ENCODE assay signal across 11 cellular contexts in the genomic region with DNA sequence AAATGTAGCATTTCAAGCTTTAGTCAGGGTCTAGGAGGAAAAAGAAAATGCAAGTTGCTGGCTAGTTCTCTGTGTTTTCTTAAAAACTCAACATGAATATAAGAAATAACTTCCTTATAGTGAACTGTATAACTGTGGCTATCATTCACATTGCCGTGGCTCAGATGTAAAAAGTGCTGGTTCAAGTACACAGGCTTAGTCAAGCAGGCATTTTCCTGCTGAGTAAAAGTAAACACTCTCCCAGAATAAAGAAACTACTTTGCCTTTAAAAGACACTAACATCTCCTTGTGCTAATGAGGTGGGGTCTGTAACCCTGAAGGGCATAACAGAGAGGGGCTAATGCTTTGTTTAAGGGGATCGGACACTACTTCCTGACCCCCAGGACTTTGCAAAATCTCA. TPM values are rescaled to one million over a fixed set of nuclear protein-coding genes. Genes with fewer than 3 reads are reported as not detected.
DNase-seq lines count a peak whose midpoint lies in the region; ATAC-seq, FAIRE-seq and TF ChIP-seq lines count a peak whose summit lies in the region.
"Had no signal": no experiment of that assay in that cellular context is flagged by ENCODE, and none has a peak within 500 bp of the region (broad histone marks: within the 10 kb centered on the region; RNA-seq: fewer than 3 reads in every experiment).

No MANE protein-coding gene starts in this region.

- H3K4me2 ChIP-seq in HepG2 (ENCODE audit: low read depth, low read length), result peak overlapping the region; percentile 97

- POLR2A ChIA-PET in HepG2 (lab: Yijun Ruan, JAX), result interaction anchor here (1.2 to 1.7 kb wide), 3 partner anchors 12 to 48 kb away, joined by 4 to 10 read pairs (median 5); partner anchors contain the start of gene NELFCD

- H3K4me3 ChIP-seq in HepG2 (replicated peaks in 1 of 3; ENCODE audit: insufficient read depth in 1 of 3, low read depth in 2 of 3, low read length in 3 of 3), result peak overlapping the region; percentile 19 to 39 (median 36); a peak in 5 of 6 replicates
- H3K4me3 ChIP-seq in right lobe of liver, result no peak overlapping the region
- H3K4me3 ChIP-seq in kidney epithelial cell (ENCODE audit: low read depth, low read length), result peak overlapping the region; percentile 29
- H3K4me3 ChIP-seq: ovary had no signal

- WGBS in HepG2 (ENCODE audit: low lambda C conversion rate), result 47% methylated on average over 2 of the region's 2 CpGs
- WGBS in right lobe of liver (ENCODE audit: insufficient coverage, low coverage, low lambda C conversion rate, missing lambda C conversion rate), result 57% methylated on average over 1 of the region's 2 CpGs

- FAIRE-seq in HepG2 (lab: Jason Lieb, UNC), result no peak
- FAIRE-seq: D721Med had no signal

- H3K9me3 ChIP-seq in HepG2 (ENCODE audit: low read length) (no peaks in the 10 kb centered on the region), right lobe of liver (no peaks in the 10 kb centered on the region)
- H3K9me3 ChIP-seq: ovary had no signal

- H3K27me3 Mint-ChIP-seq in activated T-helper 2 cell treated with anti-CD3 and anti-CD28 coated beads, Interferon-gamma antibody, Interleukin-2, Interleukin-4, amounts not matched to agents 10 μg/mL and 5 μg/mL and 100 μg/mL, durations not matched to agents 14 hours and 24 hours and 36 hours (ENCODE audit: low read depth), result no peaks in the 10 kb centered on the region

- no peak overlapping the region for H2AFZ ChIP-seq in HepG2 (ENCODE audit: low read length)

- H3K27ac Mint-ChIP-seq in activated T-helper 2 cell treated with anti-CD3 and anti-CD28 coated beads, Interferon-gamma antibody, Interleukin-2, Interleukin-4, amounts not matched to agents 10 μg/mL and 5 μg/mL and 100 μg/mL, durations not matched to agents 14 hours and 24 hours and 36 hours, result peak overlapping the region; percentile 18

- CTCF ChIA-PET in HepG2 (lab: Yijun Ruan, JAX; ENCODE audit: low intra/inter-chr PET ratio, low total read pairs), result no interaction called here

- in situ Hi-C loops in HepG2 (cut with HindIII; ENCODE audit: extremely low pct_ligation_motif_present, low pct_unique_long_range_greater_than_20kb), result no loop called here

- ATAC-seq in HepG2 (no peak), right lobe of liver (no peak)

- no peak for TF ChIP-seq POLR2A in HepG2 (IDR thresholded peaks at IDR 0.05; ENCODE audit: insufficient read depth in 1 of 2, low read depth in 2 of 2, low read length in 2 of 2)
- TF ChIP-seq POLR2A in right lobe of liver (IDR thresholded peaks at IDR 0.05), result no peak

- H3K27me3 ChIP-seq in HepG2 (ENCODE audit: control insufficient read depth in 1 of 2, insufficient read depth in 2 of 2, low read length in 2 of 2) (no peaks in the 10 kb centered on the region; a peak in 1 of 5 replicates), right lobe of liver (no peaks in the 10 kb centered on the region), kidney epithelial cell (ENCODE audit: control insufficient read depth, insufficient read depth, low read length) (no peaks in the 10 kb centered on the region)
- H3K27me3 ChIP-seq: ovary had no signal

- TF ChIP-seq CTCF in HepG2 (CRISPR knock-in tag; IDR thresholded peaks at IDR 0.05), result no peak
- no peak for TF ChIP-seq CTCF in right lobe of liver (IDR thresholded peaks at IDR 0.05)
- no peak for TF ChIP-seq CTCF in kidney epithelial cell (IDR thresholded peaks at IDR 0.05; ENCODE audit: insufficient read depth, low read length, poor library complexity, severe bottlenecking)

- H3K27ac ChIP-seq in HepG2 (ENCODE audit: extremely low read length, insufficient read depth, low read length), result no peak overlapping the region
- H3K27ac ChIP-seq in right lobe of liver, result no peak overlapping the region
- H3K27ac ChIP-seq: ovary, RWPE1 had no signal

- H3K36me3 Mint-ChIP-seq in activated T-helper 2 cell treated with anti-CD3 and anti-CD28 coated beads, Interferon-gamma antibody, Interleukin-2, Interleukin-4, amounts not matched to agents 10 μg/mL and 5 μg/mL and 100 μg/mL, durations not matched to agents 14 hours and 24 hours and 36 hours (ENCODE audit: low read depth), result peaks cover 81% of the 10 kb centered on the region

- intact Hi-C loops in HepG2 (cut with micrococcal nuclease; ENCODE audit: unreplicated experiment), result no loop called here
- intact Hi-C loops in right lobe of liver (cut with DNase I), result no loop called here
- intact Hi-C loops in activated T-helper 2 cell treated with anti-CD3 and anti-CD28 coated beads, Interferon-gamma antibody, Interleukin-2, Interleukin-4, amounts not matched to agents 10 μg/mL and 5 μg/mL and 100 μg/mL, durations not matched to agents 14 hours and 24 hours and 36 hours (cut with micrococcal nuclease), result no loop called here

- peaks cover 70% of the 10 kb centered on the region for H3K79me2 ChIP-seq in HepG2 (ENCODE audit: insufficient read depth, low read length)

- DNase-seq in HepG2 (ENCODE audit: low spot score) (no peak), right lobe of liver (no peak), kidney epithelial cell (ENCODE audit: low read depth) (no peak), kidney glomerular epithelial cell (lab: John Stamatoyannopoulos, UW) (no peak), occipital lobe (lab: John Stamatoyannopoulos, UW) (no peak), retina (no peak), islet precursor cell (no peak)
- DNase-seq in activated T-helper 2 cell treated with anti-CD3 and anti-CD28 coated beads, Interferon-gamma antibody, Interleukin-2, Interleukin-4, amounts not matched to agents 10 μg/mL and 5 μg/mL and 100 μg/mL, durations not matched to agents 14 hours and 24 hours and 36 hours (ENCODE audit: low spot score), result no peak
- DNase-seq: ovary had no signal

- H4K20me1 ChIP-seq in HepG2 (ENCODE audit: insufficient read depth, low read length), result peaks cover 15% of the 10 kb centered on the region; the same call in 1 of the 2 replicates

- peak overlapping the region; percentile 54 for H3K9ac ChIP-seq in HepG2 (ENCODE audit: insufficient read depth, low read depth, low read length)

- TF ChIP-seq EP300 in HepG2 (IDR thresholded peaks at IDR 0.05; ENCODE audit: low read depth in 2 of 2, low read length in 2 of 2) (no peak), HepG2 (CRISPR knock-in tag; IDR thresholded peaks at IDR 0.05; ENCODE audit: borderline replicate concordance) (no peak)

- H3K4me1 Mint-ChIP-seq in activated T-helper 2 cell treated with anti-CD3 and anti-CD28 coated beads, Interferon-gamma antibody, Interleukin-2, Interleukin-4, amounts not matched to agents 10 μg/mL and 5 μg/mL and 100 μg/mL, durations not matched to agents 14 hours and 24 hours and 36 hours (ENCODE audit: low read depth), result peaks cover 52% of the 10 kb centered on the region

- TF ChIP-seq RAD21 in HepG2 (CRISPR knock-in tag; IDR thresholded peaks at IDR 0.05), result no peak

- BruUV-seq in HepG2 (replicated peaks; lab: Mats Ljungman, UMichigan), result no TSS peak

- H3K9me3 Mint-ChIP-seq in activated T-helper 2 cell treated with anti-CD3 and anti-CD28 coated beads, Interferon-gamma antibody, Interleukin-2, Interleukin-4, amounts not matched to agents 10 μg/mL and 5 μg/mL and 100 μg/mL, durations not matched to agents 14 hours and 24 hours and 36 hours, result no peaks in the 10 kb centered on the region

- H3K4me3 Mint-ChIP-seq in activated T-helper 2 cell treated with anti-CD3 and anti-CD28 coated beads, Interferon-gamma antibody, Interleukin-2, Interleukin-4, amounts not matched to agents 10 μg/mL and 5 μg/mL and 100 μg/mL, durations not matched to agents 14 hours and 24 hours and 36 hours (ENCODE audit: low read depth), result peak overlapping the region; percentile 54

- H3K4me1 ChIP-seq in HepG2 (ENCODE audit: insufficient read depth, low read length), result peaks cover 74% of the 10 kb centered on the region
- H3K4me1 ChIP-seq in right lobe of liver, result peaks cover 0 to 39% (median 14%) of the 10 kb centered on the region in 4 donors

- peaks cover 31 to 55% of the 10 kb centered on the region in 2 experiments for H3K36me3 ChIP-seq in HepG2 (replicated peaks in 1 of 2; ENCODE audit: control insufficient read depth in 1 of 2, insufficient read depth in 2 of 2, low read length in 2 of 2)
- H3K36me3 ChIP-seq in right lobe of liver, result peaks cover 4 to 56% (median 15%) of the 10 kb centered on the region in 4 donors
- peaks cover 2% of the 10 kb centered on the region for H3K36me3 ChIP-seq in kidney epithelial cell (ENCODE audit: control insufficient read depth, insufficient read depth, low read length)
- H3K36me3 ChIP-seq: ovary had no signal

RNA-seq across cellular contexts. Expression of gene ATP5F1E, which starts 3.3 kb away (rescaled TPM):
- total RNA-seq in HepG2 (2016; rRNA removed; fragmentation: Illumina TruSeq; extraction: Trizol) (134 and 163 TPM in 2 replicates), right lobe of liver (10 to 100 TPM; 15.8 to 34.6 (median 30.5) TPM), kidney epithelial cell (26.9 and 33.8 TPM in 2 replicates), occipital lobe (28.7 TPM)
- 136 and 187 TPM in 2 replicates for total RNA-seq in HepG2 (2016; cell fraction: cytosol; rRNA removed; fragmentation: Illumina TruSeq; extraction: Trizol; ENCODE audit: low read depth)
- 135 and 172 TPM in 2 replicates for total RNA-seq in HepG2 (2016; cell fraction: insoluble cytoplasmic fraction; rRNA removed; fragmentation: Illumina TruSeq; extraction: Trizol)
- total RNA-seq in HepG2 (2016; cell fraction: membrane; rRNA removed; fragmentation: Illumina TruSeq; extraction: Trizol), result 188 and 230 TPM in 2 replicates
- total RNA-seq in HepG2 (2016; cell fraction: nucleus; rRNA removed; fragmentation: Illumina TruSeq; extraction: Trizol), result 74.5 and 76.2 TPM in 2 replicates
- 99.9 and 121 TPM in 2 replicates for polyA plus RNA-seq in HepG2 (2011; rRNA removed)
- 40.4 and 46.7 TPM in 2 replicates for polyA plus RNA-seq in HepG2 (2011; cell fraction: cytosol; rRNA removed)
- polyA plus RNA-seq in HepG2 (2011; cell fraction: nucleus; rRNA removed), result 11.8 and 17.3 TPM in 2 replicates
- 85.8 and 145 TPM in 2 replicates for polyA plus RNA-seq in HepG2 (2012)
- 146 and 191 TPM in 2 replicates for polyA plus RNA-seq in HepG2 (2016; cell fraction: cytosol; fragmentation: Illumina TruSeq; extraction: Trizol; ENCODE audit: low read depth)
- 167 and 175 TPM in 2 replicates for polyA plus RNA-seq in HepG2 (2016; cell fraction: insoluble cytoplasmic fraction; fragmentation: Illumina TruSeq; extraction: Trizol; ENCODE audit: low read depth)
- polyA plus RNA-seq in HepG2 (2016; cell fraction: membrane; fragmentation: Illumina TruSeq; extraction: Trizol; ENCODE audit: low read depth), result 151 and 201 TPM in 2 replicates
- 88.7 and 95.7 TPM in 2 replicates for polyA plus RNA-seq in HepG2 (2016; cell fraction: nucleus; fragmentation: Illumina TruSeq; extraction: Trizol; ENCODE audit: insufficient read depth, low read depth)
- polyA minus RNA-seq in HepG2 (2011; rRNA and poly(A)+ RNA removed; ENCODE audit: low replicate concordance), result 19.0 and 25.4 TPM in 2 replicates
- polyA minus RNA-seq in HepG2 (2011; cell fraction: cytosol; rRNA and poly(A)+ RNA removed), result 21.2 and 23.6 TPM in 2 replicates
- 61.4 and 62.2 TPM in 2 replicates for polyA minus RNA-seq in HepG2 (2011; cell fraction: nucleus; rRNA and poly(A)+ RNA removed)
- total RNA-seq in activated T-helper 2 cell treated with anti-CD3 and anti-CD28 coated beads, Interferon-gamma antibody, Interleukin-2, Interleukin-4, amounts not matched to agents 10 μg/mL and 5 μg/mL and 100 μg/mL, durations not matched to agents 14 hours and 24 hours and 36 hours, result 61.2 and 66.9 TPM in 2 replicates

RNA-seq across cellular contexts. Expression of gene TUBB1, which starts 9.6 kb away (rescaled TPM):
- 0.11 and 0.17 TPM in 2 replicates for total RNA-seq in HepG2 (2016; rRNA removed; fragmentation: Illumina TruSeq; extraction: Trizol)
- total RNA-seq in HepG2 (2016; cell fraction: cytosol; rRNA removed; fragmentation: Illumina TruSeq; extraction: Trizol; ENCODE audit: low read depth), result not detected in 2 replicates
- total RNA-seq in HepG2 (2016; cell fraction: insoluble cytoplasmic fraction; rRNA removed; fragmentation: Illumina TruSeq; extraction: Trizol), result 0.17 and 0.25 TPM in 2 replicates
- 0.07 TPM in 1 of 2 replicates, not detected in the other for total RNA-seq in HepG2 (2016; cell fraction: membrane; rRNA removed; fragmentation: Illumina TruSeq; extraction: Trizol)
- 0.09 and 0.16 TPM in 2 replicates for total RNA-seq in HepG2 (2016; cell fraction: nucleus; rRNA removed; fragmentation: Illumina TruSeq; extraction: Trizol)
- 51.5 and 57.6 TPM in 2 replicates for polyA plus RNA-seq in HepG2 (2011; rRNA removed)
- polyA plus RNA-seq in HepG2 (2011; cell fraction: cytosol; rRNA removed), result 32.3 and 32.4 TPM in 2 replicates
- 71.8 and 73.9 TPM in 2 replicates for polyA plus RNA-seq in HepG2 (2011; cell fraction: nucleus; rRNA removed)
- 7.2 and 22.3 TPM in 2 replicates for polyA plus RNA-seq in HepG2 (2012)
- polyA plus RNA-seq in HepG2 (2016; cell fraction: cytosol; fragmentation: Illumina TruSeq; extraction: Trizol; ENCODE audit: low read depth), result 0.03 TPM in 1 of 2 replicates, not detected in the other
- polyA plus RNA-seq in HepG2 (2016; cell fraction: insoluble cytoplasmic fraction; fragmentation: Illumina TruSeq; extraction: Trizol; ENCODE audit: low read depth), result 0.23 and 0.33 TPM in 2 replicates
- polyA plus RNA-seq in HepG2 (2016; cell fraction: membrane; fragmentation: Illumina TruSeq; extraction: Trizol; ENCODE audit: low read depth), result 0.05 and 0.07 TPM in 2 replicates
- polyA plus RNA-seq in HepG2 (2016; cell fraction: nucleus; fragmentation: Illumina TruSeq; extraction: Trizol; ENCODE audit: insufficient read depth, low read depth), result 0.33 and 0.59 TPM in 2 replicates
- polyA minus RNA-seq in HepG2 (2011; rRNA and poly(A)+ RNA removed; ENCODE audit: low replicate concordance), result 47.0 TPM in 1 of 2 replicates, not detected in the other
- polyA minus RNA-seq in HepG2 (2011; cell fraction: cytosol; rRNA and poly(A)+ RNA removed), result 17.2 and 17.4 TPM in 2 replicates
- 20.1 and 23.4 TPM in 2 replicates for polyA minus RNA-seq in HepG2 (2011; cell fraction: nucleus; rRNA and poly(A)+ RNA removed)
- 1 to 10 TPM in 1 of 6 experiments, under 1 TPM in 4, not detected in 1; 0.06 to 1.5 (median 0.31) TPM for total RNA-seq in right lobe of liver
- not detected in 2 replicates for total RNA-seq in activated T-helper 2 cell treated with anti-CD3 and anti-CD28 coated beads, Interferon-gamma antibody, Interleukin-2, Interleukin-4, amounts not matched to agents 10 μg/mL and 5 μg/mL and 100 μg/mL, durations not matched to agents 14 hours and 24 hours and 36 hours
- not detected in 2 replicates for total RNA-seq in kidney epithelial cell
- 0.47 TPM for total RNA-seq in occipital lobe

RNA-seq across cellular contexts. Expression of gene PRELID3B, which starts 13.8 kb away (rescaled TPM):
- total RNA-seq in HepG2 (2016; rRNA removed; fragmentation: Illumina TruSeq; extraction: Trizol) (42.6 and 59.8 TPM in 2 replicates), right lobe of liver (10 to 100 TPM; 16.3 to 37.5 (median 23.3) TPM), kidney epithelial cell (61.5 and 79.3 TPM in 2 replicates), occipital lobe (61.3 TPM)
- total RNA-seq in HepG2 (2016; cell fraction: cytosol; rRNA removed; fragmentation: Illumina TruSeq; extraction: Trizol; ENCODE audit: low read depth), result 19.8 and 23.7 TPM in 2 replicates
- total RNA-seq in HepG2 (2016; cell fraction: insoluble cytoplasmic fraction; rRNA removed; fragmentation: Illumina TruSeq; extraction: Trizol), result 40.7 and 62.3 TPM in 2 replicates
- 47.0 and 50.1 TPM in 2 replicates for total RNA-seq in HepG2 (2016; cell fraction: membrane; rRNA removed; fragmentation: Illumina TruSeq; extraction: Trizol)
- total RNA-seq in HepG2 (2016; cell fraction: nucleus; rRNA removed; fragmentation: Illumina TruSeq; extraction: Trizol), result 15.4 and 21.0 TPM in 2 replicates
- 19.5 and 23.3 TPM in 2 replicates for polyA plus RNA-seq in HepG2 (2011; rRNA removed)
- 7.1 and 11.2 TPM in 2 replicates for polyA plus RNA-seq in HepG2 (2011; cell fraction: cytosol; rRNA removed)
- 6.0 and 7.6 TPM in 2 replicates for polyA plus RNA-seq in HepG2 (2011; cell fraction: nucleus; rRNA removed)
- polyA plus RNA-seq in HepG2 (2012), result 17.6 and 21.3 TPM in 2 replicates
- 16.2 and 20.1 TPM in 2 replicates for polyA plus RNA-seq in HepG2 (2016; cell fraction: cytosol; fragmentation: Illumina TruSeq; extraction: Trizol; ENCODE audit: low read depth)
- polyA plus RNA-seq in HepG2 (2016; cell fraction: insoluble cytoplasmic fraction; fragmentation: Illumina TruSeq; extraction: Trizol; ENCODE audit: low read depth), result 46.4 and 46.8 TPM in 2 replicates
- 29.0 and 30.9 TPM in 2 replicates for polyA plus RNA-seq in HepG2 (2016; cell fraction: membrane; fragmentation: Illumina TruSeq; extraction: Trizol; ENCODE audit: low read depth)
- 22.7 and 25.0 TPM in 2 replicates for polyA plus RNA-seq in HepG2 (2016; cell fraction: nucleus; fragmentation: Illumina TruSeq; extraction: Trizol; ENCODE audit: insufficient read depth, low read depth)
- polyA minus RNA-seq in HepG2 (2011; rRNA and poly(A)+ RNA removed; ENCODE audit: low replicate concordance), result 35.2 and 278 TPM in 2 replicates
- 23.0 and 32.6 TPM in 2 replicates for polyA minus RNA-seq in HepG2 (2011; cell fraction: cytosol; rRNA and poly(A)+ RNA removed)
- 9.5 and 14.8 TPM in 2 replicates for polyA minus RNA-seq in HepG2 (2011; cell fraction: nucleus; rRNA and poly(A)+ RNA removed)
- 106 and 112 TPM in 2 replicates for total RNA-seq in activated T-helper 2 cell treated with anti-CD3 and anti-CD28 coated beads, Interferon-gamma antibody, Interleukin-2, Interleukin-4, amounts not matched to agents 10 μg/mL and 5 μg/mL and 100 μg/mL, durations not matched to agents 14 hours and 24 hours and 36 hours

RNA-seq across cellular contexts. Expression of gene CTSZ, which starts 21.8 kb away (rescaled TPM):
- not detected in 2 replicates for total RNA-seq in HepG2 (2016; rRNA removed; fragmentation: Illumina TruSeq; extraction: Trizol)
- not detected in 2 replicates for total RNA-seq in HepG2 (2016; cell fraction: cytosol; rRNA removed; fragmentation: Illumina TruSeq; extraction: Trizol; ENCODE audit: low read depth)
- total RNA-seq in HepG2 (2016; cell fraction: insoluble cytoplasmic fraction; rRNA removed; fragmentation: Illumina TruSeq; extraction: Trizol), result not detected in 2 replicates
- not detected in 2 replicates for total RNA-seq in HepG2 (2016; cell fraction: membrane; rRNA removed; fragmentation: Illumina TruSeq; extraction: Trizol)
- total RNA-seq in HepG2 (2016; cell fraction: nucleus; rRNA removed; fragmentation: Illumina TruSeq; extraction: Trizol), result not detected in 2 replicates
- polyA plus RNA-seq in HepG2 (2011; rRNA removed), result 0.33 and 0.46 TPM in 2 replicates
- 0.28 and 0.36 TPM in 2 replicates for polyA plus RNA-seq in HepG2 (2011; cell fraction: cytosol; rRNA removed)
- polyA plus RNA-seq in HepG2 (2011; cell fraction: nucleus; rRNA removed), result 0.23 and 0.59 TPM in 2 replicates
- polyA plus RNA-seq in HepG2 (2012), result 0.47 and 0.52 TPM in 2 replicates
- polyA plus RNA-seq in HepG2 (2016; cell fraction: cytosol; fragmentation: Illumina TruSeq; extraction: Trizol; ENCODE audit: low read depth), result not detected in 2 replicates
- not detected in 2 replicates for polyA plus RNA-seq in HepG2 (2016; cell fraction: insoluble cytoplasmic fraction; fragmentation: Illumina TruSeq; extraction: Trizol; ENCODE audit: low read depth)
- polyA plus RNA-seq in HepG2 (2016; cell fraction: membrane; fragmentation: Illumina TruSeq; extraction: Trizol; ENCODE audit: low read depth), result not detected in 2 replicates
- not detected in 2 replicates for polyA plus RNA-seq in HepG2 (2016; cell fraction: nucleus; fragmentation: Illumina TruSeq; extraction: Trizol; ENCODE audit: insufficient read depth, low read depth)
- polyA minus RNA-seq in HepG2 (2011; rRNA and poly(A)+ RNA removed; ENCODE audit: low replicate concordance), result 0.10 and 114 TPM in 2 replicates
- 0.70 TPM in 1 of 2 replicates, not detected in the other for polyA minus RNA-seq in HepG2 (2011; cell fraction: cytosol; rRNA and poly(A)+ RNA removed)
- 1.0 TPM in 1 of 2 replicates, not detected in the other for polyA minus RNA-seq in HepG2 (2011; cell fraction: nucleus; rRNA and poly(A)+ RNA removed)
- total RNA-seq in right lobe of liver, result 100 to 1,000 TPM; 198 to 296 (median 222) TPM
- total RNA-seq in activated T-helper 2 cell treated with anti-CD3 and anti-CD28 coated beads, Interferon-gamma antibody, Interleukin-2, Interleukin-4, amounts not matched to agents 10 μg/mL and 5 μg/mL and 100 μg/mL, durations not matched to agents 14 hours and 24 hours and 36 hours, result 62.0 and 66.1 TPM in 2 replicates
- 109 and 121 TPM in 2 replicates for total RNA-seq in kidney epithelial cell
- total RNA-seq in occipital lobe, result 12.2 TPM

RNA-seq across cellular contexts. Expression of gene NELFCD, which starts 47.8 kb away (rescaled TPM):
- total RNA-seq in HepG2 (2016; rRNA removed; fragmentation: Illumina TruSeq; extraction: Trizol), result 159 and 160 TPM in 2 replicates
- 40.4 and 47.8 TPM in 2 replicates for total RNA-seq in HepG2 (2016; cell fraction: cytosol; rRNA removed; fragmentation: Illumina TruSeq; extraction: Trizol; ENCODE audit: low read depth)
- total RNA-seq in HepG2 (2016; cell fraction: insoluble cytoplasmic fraction; rRNA removed; fragmentation: Illumina TruSeq; extraction: Trizol), result 132 and 155 TPM in 2 replicates
- 73.6 and 76.0 TPM in 2 replicates for total RNA-seq in HepG2 (2016; cell fraction: membrane; rRNA removed; fragmentation: Illumina TruSeq; extraction: Trizol)
- 124 and 141 TPM in 2 replicates for total RNA-seq in HepG2 (2016; cell fraction: nucleus; rRNA removed; fragmentation: Illumina TruSeq; extraction: Trizol)
- polyA plus RNA-seq in HepG2 (2011; rRNA removed), result 168 and 203 TPM in 2 replicates
- polyA plus RNA-seq in HepG2 (2011; cell fraction: cytosol; rRNA removed), result 156 and 174 TPM in 2 replicates
- 553 and 648 TPM in 2 replicates for polyA plus RNA-seq in HepG2 (2011; cell fraction: nucleus; rRNA removed)
- polyA plus RNA-seq in HepG2 (2012), result 143 and 173 TPM in 2 replicates
- polyA plus RNA-seq in HepG2 (2016; cell fraction: cytosol; fragmentation: Illumina TruSeq; extraction: Trizol; ENCODE audit: low read depth), result 31.7 and 32.2 TPM in 2 replicates
- 140 and 169 TPM in 2 replicates for polyA plus RNA-seq in HepG2 (2016; cell fraction: insoluble cytoplasmic fraction; fragmentation: Illumina TruSeq; extraction: Trizol; ENCODE audit: low read depth)
- 55.0 and 56.1 TPM in 2 replicates for polyA plus RNA-seq in HepG2 (2016; cell fraction: membrane; fragmentation: Illumina TruSeq; extraction: Trizol; ENCODE audit: low read depth)
- polyA plus RNA-seq in HepG2 (2016; cell fraction: nucleus; fragmentation: Illumina TruSeq; extraction: Trizol; ENCODE audit: insufficient read depth, low read depth), result 254 and 278 TPM in 2 replicates
- 150 and 192 TPM in 2 replicates for polyA minus RNA-seq in HepG2 (2011; rRNA and poly(A)+ RNA removed; ENCODE audit: low replicate concordance)
- 74.9 and 79.5 TPM in 2 replicates for polyA minus RNA-seq in HepG2 (2011; cell fraction: cytosol; rRNA and poly(A)+ RNA removed)
- polyA minus RNA-seq in HepG2 (2011; cell fraction: nucleus; rRNA and poly(A)+ RNA removed), result 224 and 244 TPM in 2 replicates
- total RNA-seq in right lobe of liver, result 10 to 100 TPM; 31.1 to 41.4 (median 36.5) TPM
- total RNA-seq in activated T-helper 2 cell treated with anti-CD3 and anti-CD28 coated beads, Interferon-gamma antibody, Interleukin-2, Interleukin-4, amounts not matched to agents 10 μg/mL and 5 μg/mL and 100 μg/mL, durations not matched to agents 14 hours and 24 hours and 36 hours, result 111 and 113 TPM in 2 replicates
- 43.7 and 49.2 TPM in 2 replicates for total RNA-seq in kidney epithelial cell
- 45.7 TPM for total RNA-seq in occipital lobe

Comparison
In these comparisons a context has a peak if more than half of its experiments do, and no peak if none do; other contexts are left out.
1. H3K4me3 ChIP-seq: peak in HepG2 (3 of 3) and kidney epithelial cell (single experiment); none in right lobe of liver (0 of 3).